22 cellular contexts compared by ENCODE assay signal in the genomic region with DNA sequence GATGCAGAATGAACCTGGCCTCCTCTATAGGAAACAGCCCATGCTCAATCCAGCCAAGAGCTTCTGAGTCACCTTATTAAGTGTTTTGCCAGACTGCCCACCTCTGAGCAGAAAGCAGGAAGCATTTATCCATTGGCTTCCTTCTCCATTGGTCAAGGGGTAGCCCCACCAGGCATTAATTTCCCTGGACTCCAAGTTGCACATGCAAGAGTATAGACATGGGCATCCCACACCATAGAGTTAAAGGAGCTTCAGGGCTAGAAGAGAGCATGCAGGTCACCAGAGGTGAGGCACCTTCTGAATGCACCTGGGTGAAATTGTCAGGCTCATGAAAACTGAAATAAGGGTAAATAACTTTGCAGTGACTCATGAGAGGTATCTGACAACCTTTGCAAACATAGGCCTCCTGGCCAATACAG.
"Had no signal": no experiment of that assay in that cellular context is flagged by ENCODE, and none has a peak within 500 bp of the region (broad histone marks: within the 10 kb centered on the region; RNA-seq: fewer than 3 reads in every experiment).

No MANE protein-coding gene starts in this region.

- ATAC-seq: activated CD4-positive, CD25-positive, alpha-beta regulatory T cell treated with anti-CD3 and anti-CD28 coated beads, Interleukin-2, amount 50 U/mL, for 24 hours; activated CD8-positive, alpha-beta memory T cell treated with anti-CD3 and anti-CD28 coated beads, Interleukin-2, amount 10 ng/mL, durations not matched to agents 7 days and 5 days; activated CD8-positive, alpha-beta T cell treated with anti-CD3 and anti-CD28 coated beads for 36 hours; effector memory CD8-positive, alpha-beta T cell; gastrocnemius medialis; naive thymus-derived CD8-positive, alpha-beta T cell; T-cell; upper lobe of right lung had no signal

- H3K36me3 ChIP-seq: esophagus muscularis mucosa, gastrocnemius medialis, left ventricle myocardium inferior, sigmoid colon, thoracic aorta, upper lobe of right lung had no signal

- DNase-seq: activated CD4-positive, alpha-beta T cell treated with anti-CD3 and anti-CD28 coated beads, Interleukin-2, amount 10 ng/mL, durations not matched to agents 24 days and 14 days; activated CD8-positive, alpha-beta memory T cell treated with anti-CD3 and anti-CD28 coated beads, Interleukin-2, amount 10 ng/mL, durations not matched to agents 7 days and 5 days; activated CD8-positive, alpha-beta T cell treated with anti-CD3 and anti-CD28 coated beads for 36 hours; activated gamma-delta T cell; activated naive CD4-positive, alpha-beta T cell treated with anti-CD3 and anti-CD28 coated beads, Interleukin-2, amount 50 U/mL, for 16 hours; anterior cingulate cortex; dorsolateral prefrontal cortex; effector memory CD8-positive, alpha-beta T cell; gastrocnemius medialis; head of caudate nucleus; left ventricle myocardium inferior; naive thymus-derived CD8-positive, alpha-beta T cell; retina; sigmoid colon; stimulated activated CD4-positive, alpha-beta T cell treated with anti-CD3 and anti-CD28 coated beads, Interleukin-4, amount 100 ng/mL, for 1 hour; stimulated activated naive CD4-positive, alpha-beta T cell treated with Interleukin-2 at 50 U/mL for 16 hours; T-cell; upper lobe of right lung had no signal

- H3K27ac ChIP-seq: dorsolateral prefrontal cortex, esophagus muscularis mucosa, gastrocnemius medialis, left ventricle myocardium inferior, sigmoid colon, thoracic aorta, upper lobe of right lung, VCaP had no signal

- H3K4me3 ChIP-seq: dorsolateral prefrontal cortex, esophagus muscularis mucosa, gastrocnemius medialis, left ventricle myocardium inferior, sigmoid colon, thoracic aorta, upper lobe of right lung had no signal

- H3K9me3 ChIP-seq: esophagus muscularis mucosa, gastrocnemius medialis, left ventricle myocardium inferior, thoracic aorta, upper lobe of right lung had no signal

- H3K4me1 ChIP-seq: esophagus muscularis mucosa, gastrocnemius medialis, left ventricle myocardium inferior, sigmoid colon, upper lobe of right lung had no signal

- H3K27me3 ChIP-seq: esophagus muscularis mucosa, gastrocnemius medialis, sigmoid colon, upper lobe of right lung had no signal
